Comparison of ENCODE assay signal across 8 cellular contexts in the genomic region with DNA sequence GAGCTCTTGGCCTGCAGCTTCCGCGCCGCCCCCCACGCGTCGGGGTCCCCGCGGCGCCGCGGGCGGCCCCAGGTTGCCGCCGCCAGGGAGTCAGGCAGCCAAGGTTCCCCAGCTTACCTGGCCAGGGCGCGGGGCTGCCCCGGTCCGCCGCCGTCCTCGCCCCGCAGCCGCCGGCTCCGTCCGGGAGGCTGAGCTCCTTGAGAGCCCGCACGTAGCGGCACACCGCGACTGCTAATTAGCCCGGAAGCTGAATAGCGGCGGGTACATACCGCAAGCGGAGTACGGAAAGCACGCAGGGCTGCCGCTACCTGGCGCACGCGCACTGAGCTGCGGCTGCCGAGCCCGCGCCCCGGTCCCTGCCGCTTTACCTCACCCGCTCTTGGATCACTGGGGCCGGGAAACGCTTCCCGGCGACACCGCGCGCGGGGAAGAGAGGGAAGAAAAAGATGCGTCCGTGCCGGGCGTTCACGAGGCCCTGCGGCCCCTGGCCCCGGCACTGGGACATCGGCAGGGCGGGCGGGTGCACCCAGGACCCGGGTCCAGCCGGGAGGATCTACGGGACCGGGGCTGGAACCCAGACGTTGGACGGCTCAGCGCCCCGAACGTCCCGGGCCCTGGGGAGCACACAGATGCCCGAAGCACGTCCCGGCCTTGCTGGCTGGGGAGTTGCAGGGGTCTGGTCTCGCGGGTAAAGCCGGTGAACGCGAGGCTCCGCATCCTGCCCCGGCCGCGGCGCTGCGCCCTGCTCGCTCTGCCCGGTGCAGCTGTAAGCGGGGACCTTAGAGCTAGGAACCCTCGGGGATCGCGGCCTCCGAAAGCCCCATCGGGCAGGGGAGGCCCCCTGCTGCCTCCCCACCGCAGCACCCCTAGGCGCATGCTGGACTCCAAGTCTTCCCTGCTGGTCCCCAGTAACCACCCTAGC. TPM values are rescaled to one million over a fixed set of nuclear protein-coding genes. Genes with fewer than 3 reads are reported as not detected.
A peak's percentile ranks its signal among the peaks of the same experiment; 100 is the strongest.
DNase-seq lines count a peak whose midpoint lies in the region; TF ChIP-seq lines count a peak whose summit lies in the region.

Gene GOLGA8B (minus strand): TSS at position 253 of the 922 bp plus-strand sequence. CDS start 47,739 bp downstream, outside the sequence.

- H2AFZ ChIP-seq in hepatocyte = peak within 1 kb of the TSS; percentile 97

- in situ Hi-C loops in HAP-1 (cut with MboI; ENCODE audit: low sequenced_read_pairs) = loop anchor here (25.0 kb wide), 1 partner anchor 521 kb away; no protein-coding TSS in a partner anchor

- under 1% methylated on average over 61 of the region's 101 CpGs for whole genome bisulfite sequencing in hepatocyte (ENCODE audit: low lambda C conversion rate, missing lambda C conversion rate)

- no peak for TF ChIP-seq CTCF in hepatocyte (IDR thresholded peaks at IDR 0.05; ENCODE audit: poor library complexity)
- no peak for TF ChIP-seq CTCF in retinal pigment epithelial cell (conservative IDR thresholded peaks at IDR 0.05; ENCODE audit: low read depth, low read length)

- H3K36me3 ChIP-seq in HAP-1 (replicated peaks) (no peaks in the 10 kb centered on the region), MG63 (no peaks in the 10 kb centered on the region), hepatocyte (replicated peaks; ENCODE audit: insufficient read depth, low read depth) (no peaks in the 10 kb centered on the region)

- no peaks in the 10 kb centered on the region for H3K9me2 ChIP-seq in hepatocyte (replicated peaks; ENCODE audit: insufficient read depth)

- H3K4me3 ChIP-seq in GM08714 (ENCODE audit: low read length) (peak within 1 kb of the TSS; percentile 84), HAP-1 (peak within 1 kb of the TSS; percentile 66), MG63 (peak within 1 kb of the TSS; percentile 64), hepatocyte (peak within 1 kb of the TSS; percentile 96), retinal pigment epithelial cell (ENCODE audit: low read length) (peak within 1 kb of the TSS; percentile 70)

- H3K9me3 ChIP-seq in HAP-1 = no peaks in the 10 kb centered on the region
- no peaks in the 10 kb centered on the region for H3K9me3 ChIP-seq in MG63
- H3K9me3 ChIP-seq in hepatocyte (ENCODE audit: low read depth) = no peaks in the 10 kb centered on the region

- DNase-seq in HAP-1 (ENCODE audit: low spot score in 2 of 2) (peak; percentile 62 to 80), MG63 (peak; percentile 44), T-helper 2 cell (peak; percentile 59 to 91 (median 77)), anterior cingulate cortex (lab: John Stamatoyannopoulos, UW) (peak in 52 of 58 donors; percentile 18 to 80 (median 45)), hepatocyte (ENCODE audit: low spot score) (peak; percentile 88), retinal pigment epithelial cell (ENCODE audit: low read depth) (peak; percentile 43), NK-92 (lab: John Stamatoyannopoulos, UW; ENCODE audit: unreplicated experiment) (no peak)

- H3K4me1 ChIP-seq in HAP-1 (peaks cover 11% of the 10 kb centered on the region), hepatocyte (ENCODE audit: insufficient read depth) (peaks cover 6% of the 10 kb centered on the region)

- H3K4me2 ChIP-seq in hepatocyte = peak within 1 kb of the TSS; percentile 97

- H3K79me2 ChIP-seq in hepatocyte = peaks cover 13% of the 10 kb centered on the region

- no peaks in the 10 kb centered on the region for H3K27me3 ChIP-seq in HAP-1 (ENCODE audit: low read depth)
- H3K27me3 ChIP-seq in MG63 = no peaks in the 10 kb centered on the region
- peaks cover 4% of the 10 kb centered on the region for H3K27me3 ChIP-seq in hepatocyte

- no peaks in the 10 kb centered on the region for H4K20me1 ChIP-seq in hepatocyte (ENCODE audit: insufficient read depth, poor library complexity, severe bottlenecking)

- H3K27ac ChIP-seq in hepatocyte = peak within 1 kb of the TSS; percentile 49

RNA-seq across cellular contexts. Expression of gene GOLGA8B, which starts in this region (rescaled TPM):
- 16.5 and 54.0 TPM in 2 replicates for total RNA-seq in MG63 (2014; rRNA removed; shearing (Covaris generic); ENCODE audit: low replicate concordance)
- 30.4 and 38.7 TPM in 2 replicates for total RNA-seq in hepatocyte
- 45.8 and 71.6 TPM in 2 replicates for polyA plus RNA-seq in hepatocyte
